ENCODE assay signal across 18 cellular contexts in genomic region chr20:54726687-54727086, GRCh38.
DNase-seq lines count a peak whose midpoint lies in the region; ATAC-seq, FAIRE-seq and TF ChIP-seq lines count a peak whose summit lies in the region.
"Had no signal": no experiment of that assay in that cellular context is flagged by ENCODE, and none has a peak within 500 bp of the region (broad histone marks: within the 10 kb centered on the region; RNA-seq: fewer than 3 reads in every experiment).

No MANE protein-coding gene starts in this region.

- no TSS peak for BruUV-seq in Caco-2 (replicated peaks; lab: Mats Ljungman, UMichigan)

- no peaks in the 10 kb centered on the region for H3K27me3 ChIP-seq in Caco-2 (replicated peaks; ENCODE audit: control insufficient read depth, insufficient read depth, low read length)

- no peak for ATAC-seq in GM19351 (IDR thresholded peaks at IDR 0.05; ENCODE audit: unreplicated experiment)
- ATAC-seq: psoas muscle; stimulated activated memory B cell treated with anti-CD40 and anti-IgM and Interleukin-4, amounts not matched to agents 10 μg/mL and 1 μg/mL and 100 μg/mL, for 72 hours had no signal

- DNase-seq in Caco-2: peak in 1 of 2 experiments; percentile 55
- DNase-seq in GM13977 (ENCODE audit: low spot score): no peak
- DNase-seq in NCI-H2171 (lab: John Stamatoyannopoulos, UW): peak; percentile 12
- peak; percentile 31 for DNase-seq in SW480 (ENCODE audit: low spot score)
- DNase-seq in RCC 7860 (ENCODE audit: low spot score): no peak
- no peak for DNase-seq in activated CD4-positive, alpha-beta T cell treated with anti-CD3 and anti-CD28 coated beads, Interleukin-2, amount 10 ng/mL, durations not matched to agents 24 days and 14 days
- no peak for DNase-seq in activated CD8-positive, alpha-beta memory T cell treated with anti-CD3 and anti-CD28 coated beads, Interleukin-2, amount 50 U/mL, for 48 hours
- DNase-seq: activated CD4-positive, CD25-positive, alpha-beta regulatory T cell treated with anti-CD3 and anti-CD28 coated beads, Interleukin-2, amount 50 U/mL, for 72 hours; activated CD8-positive, alpha-beta memory T cell treated with anti-CD3 and anti-CD28 coated beads, Interleukin-2, amount 50 U/mL, for 4 hours; activated gamma-delta T cell treated with Interleukin-2 at 50 U/mL for 16 hours; aorta; H9; kidney; NCI-H526 treated with DMSO at 0.1 percent for 48 hours; psoas muscle; T-helper 2 cell had no signal

- peak; percentile 52 to 67 for TF ChIP-seq CTCF in Caco-2 (IDR thresholded peaks at IDR 0.05; ENCODE audit: insufficient read depth in 1 of 2, low read depth in 1 of 2, low read length in 1 of 2, severe bottlenecking in 1 of 2, unreplicated experiment in 1 of 2)
- peak; percentile 12 for TF ChIP-seq CTCF in GM13977 (IDR thresholded peaks at IDR 0.05; ENCODE audit: extremely low read depth, insufficient read depth, missing control alignments)

- H3K36me3 ChIP-seq in Caco-2 (ENCODE audit: control insufficient read depth, insufficient read depth, low read length): no peaks in the 10 kb centered on the region

- no peaks in the 10 kb centered on the region for H3K4me1 ChIP-seq in Caco-2
- H3K4me1 ChIP-seq: psoas muscle had no signal

- no peak overlapping the region for H3K4me3 ChIP-seq in Caco-2 (ENCODE audit: low read depth, low read length)
- H3K4me3 ChIP-seq: psoas muscle had no signal

- H3K4me3 Mint-ChIP-seq in Caco-2 (ENCODE audit: unreplicated experiment): no peak overlapping the region
- no peak overlapping the region for H3K4me3 Mint-ChIP-seq in activated CD4-positive, alpha-beta T cell treated with anti-CD3 and anti-CD28 coated beads, Interleukin-2, amount 10 ng/mL, durations not matched to agents 24 days and 14 days
- H3K4me3 Mint-ChIP-seq: H9; stimulated activated memory B cell treated with anti-CD40 and anti-IgM and Interleukin-4, amounts not matched to agents 10 μg/mL and 1 μg/mL and 100 μg/mL, for 72 hours had no signal

- FAIRE-seq in RCC 7860 (lab: Jason Lieb, UNC): no peak
- FAIRE-seq: kidney had no signal

- no peak overlapping the region for H3K27ac Mint-ChIP-seq in Caco-2 (ENCODE audit: unreplicated experiment)
- H3K27ac Mint-ChIP-seq in activated CD4-positive, alpha-beta T cell treated with anti-CD3 and anti-CD28 coated beads, Interleukin-2, amount 10 ng/mL, durations not matched to agents 24 days and 14 days: no peak overlapping the region
- H3K27ac Mint-ChIP-seq: stimulated activated memory B cell treated with anti-CD40 and anti-IgM and Interleukin-4, amounts not matched to agents 10 μg/mL and 1 μg/mL and 100 μg/mL, for 72 hours had no signal

- H3K9me3 Mint-ChIP-seq in Caco-2 (ENCODE audit: unreplicated experiment): no peaks in the 10 kb centered on the region
- no peaks in the 10 kb centered on the region for H3K9me3 Mint-ChIP-seq in activated CD4-positive, alpha-beta T cell treated with anti-CD3 and anti-CD28 coated beads, Interleukin-2, amount 10 ng/mL, durations not matched to agents 24 days and 14 days

- peaks cover 21% of the 10 kb centered on the region for H3K27me3 Mint-ChIP-seq in Caco-2 (ENCODE audit: insufficient read depth, unreplicated experiment)
- no peaks in the 10 kb centered on the region for H3K27me3 Mint-ChIP-seq in activated CD4-positive, alpha-beta T cell treated with anti-CD3 and anti-CD28 coated beads, Interleukin-2, amount 10 ng/mL, durations not matched to agents 24 days and 14 days
- H3K27me3 Mint-ChIP-seq: stimulated activated memory B cell treated with anti-CD40 and anti-IgM and Interleukin-4, amounts not matched to agents 10 μg/mL and 1 μg/mL and 100 μg/mL, for 72 hours had no signal

- POLR2A ChIA-PET in Caco-2 (lab: Charles Lee): no interaction called here

- H3K9me3 ChIP-seq in Caco-2: no peaks in the 10 kb centered on the region
- H3K9me3 ChIP-seq: psoas muscle had no signal

- in situ Hi-C loops in GM13977 (cut with MboI; ENCODE audit: low pct_unique_long_range_greater_than_20kb, low sequenced_read_pairs, unreplicated experiment): no loop called here

- CTCF ChIA-PET in Caco-2 (lab: Charles Lee): interaction anchor here (1.0 to 2.0 kb wide), 4 partner anchors 43 to 78 kb away, joined by 3 to 6 read pairs (median 5); no protein-coding TSS in a partner anchor

- no peaks in the 10 kb centered on the region for H3K4me1 Mint-ChIP-seq in Caco-2 (ENCODE audit: low read depth, unreplicated experiment)
- no peaks in the 10 kb centered on the region for H3K4me1 Mint-ChIP-seq in activated CD4-positive, alpha-beta T cell treated with anti-CD3 and anti-CD28 coated beads, Interleukin-2, amount 10 ng/mL, durations not matched to agents 24 days and 14 days
- H3K4me1 Mint-ChIP-seq: stimulated activated memory B cell treated with anti-CD40 and anti-IgM and Interleukin-4, amounts not matched to agents 10 μg/mL and 1 μg/mL and 100 μg/mL, for 72 hours had no signal

- intact Hi-C loops in Caco-2 (cut with micrococcal nuclease; ENCODE audit: unreplicated experiment): loop anchor here (1.0 kb wide), 3 partner anchors 45 to 77 kb away; no protein-coding TSS in a partner anchor
- intact Hi-C loops in activated CD4-positive, alpha-beta T cell treated with anti-CD3 and anti-CD28 coated beads, Interleukin-2, amount 10 ng/mL, durations not matched to agents 24 days and 14 days (cut with micrococcal nuclease): no loop called here

- no peaks in the 10 kb centered on the region for H3K36me3 Mint-ChIP-seq in Caco-2 (ENCODE audit: insufficient read depth, unreplicated experiment)
- no peaks in the 10 kb centered on the region for H3K36me3 Mint-ChIP-seq in activated CD4-positive, alpha-beta T cell treated with anti-CD3 and anti-CD28 coated beads, Interleukin-2, amount 10 ng/mL, durations not matched to agents 24 days and 14 days (ENCODE audit: low read depth)
- H3K36me3 Mint-ChIP-seq: stimulated activated memory B cell treated with anti-CD40 and anti-IgM and Interleukin-4, amounts not matched to agents 10 μg/mL and 1 μg/mL and 100 μg/mL, for 72 hours had no signal

Comparison
In these comparisons a context has a peak if more than half of its experiments do, and no peak if none do; other contexts are left out.
1. DNase-seq: peak in NCI-H2171 (single experiment) and SW480 (single experiment); none in GM13977 (single experiment), RCC 7860 (single experiment), activated CD4-positive, alpha-beta T cell treated with anti-CD3 and anti-CD28 coated beads, Interleukin-2, amount 10 ng/mL, durations not matched to agents 24 days and 14 days (single experiment) and activated CD8-positive, alpha-beta memory T cell treated with anti-CD3 and anti-CD28 coated beads, Interleukin-2, amount 50 U/mL, for 48 hours (single experiment).